Comparison of ENCODE assay signal across 23 cellular contexts in the genomic region with DNA sequence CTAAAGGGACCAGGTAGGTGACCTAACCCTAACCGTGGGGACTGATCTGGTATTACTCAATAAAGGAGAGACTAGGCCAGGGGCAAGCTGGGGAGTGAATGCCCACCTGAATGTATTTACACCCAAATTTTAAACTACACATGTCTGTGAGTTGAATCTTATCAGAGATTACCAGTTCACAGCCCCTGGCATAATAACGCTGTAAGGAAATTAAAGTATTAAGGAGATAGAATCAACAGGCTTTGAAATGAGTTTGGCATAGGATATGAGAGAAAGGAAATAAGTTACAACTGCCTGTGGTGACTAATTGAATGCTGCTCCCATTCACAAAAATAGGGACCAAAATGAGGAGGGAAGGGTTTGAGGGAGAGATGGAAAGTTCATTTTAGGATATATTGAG.
"Had no signal": no experiment of that assay in that cellular context is flagged by ENCODE, and none has a peak within 500 bp of the region (broad histone marks: within the 10 kb centered on the region; RNA-seq: fewer than 3 reads in every experiment).

No MANE protein-coding gene starts in this region.

- H3K4me1 ChIP-seq: colonic mucosa, left lung, lower lobe of right lung had no signal

- H3K4me3 ChIP-seq: colonic mucosa, esophagus squamous epithelium, gastrocnemius medialis, heart right ventricle, left lung, lower lobe of right lung, mucosa of descending colon had no signal

- DNase-seq: colonic mucosa; cortex of kidney; effector CD8-positive, alpha-beta T cell; effector memory CD8-positive, alpha-beta T cell; endodermal cell; esophagus squamous epithelium; foreskin fibroblast; foreskin melanocyte; gastrocnemius medialis; glutamatergic neuron; head of caudate nucleus; heart right ventricle; hippocampal formation; left cardiac atrium; left lung; left ventricle myocardium superior; lower lobe of right lung; mesenchymal stem cell; mucosa of descending colon; naive B cell had no signal

- H3K9me3 ChIP-seq: colonic mucosa, esophagus squamous epithelium, gastrocnemius medialis, heart right ventricle, left lung, lower lobe of right lung, mucosa of descending colon had no signal

- ATAC-seq: effector memory CD8-positive, alpha-beta T cell; gastrocnemius medialis; left cardiac atrium; left lung; lower lobe of right lung; mucosa of descending colon had no signal

- H3K27ac ChIP-seq: colonic mucosa, gastrocnemius medialis, heart right ventricle, left lung, lower lobe of right lung had no signal

- H3K36me3 ChIP-seq: colonic mucosa, esophagus squamous epithelium, gastrocnemius medialis, heart right ventricle, left lung, lower lobe of right lung had no signal

- H3K27me3 ChIP-seq: colonic mucosa, esophagus squamous epithelium, gastrocnemius medialis, heart right ventricle, left lung had no signal

- FAIRE-seq: endometrium, islet of Langerhans, keratinocyte had no signal
